8 cellular contexts compared by ENCODE assay signal in the genomic region with DNA sequence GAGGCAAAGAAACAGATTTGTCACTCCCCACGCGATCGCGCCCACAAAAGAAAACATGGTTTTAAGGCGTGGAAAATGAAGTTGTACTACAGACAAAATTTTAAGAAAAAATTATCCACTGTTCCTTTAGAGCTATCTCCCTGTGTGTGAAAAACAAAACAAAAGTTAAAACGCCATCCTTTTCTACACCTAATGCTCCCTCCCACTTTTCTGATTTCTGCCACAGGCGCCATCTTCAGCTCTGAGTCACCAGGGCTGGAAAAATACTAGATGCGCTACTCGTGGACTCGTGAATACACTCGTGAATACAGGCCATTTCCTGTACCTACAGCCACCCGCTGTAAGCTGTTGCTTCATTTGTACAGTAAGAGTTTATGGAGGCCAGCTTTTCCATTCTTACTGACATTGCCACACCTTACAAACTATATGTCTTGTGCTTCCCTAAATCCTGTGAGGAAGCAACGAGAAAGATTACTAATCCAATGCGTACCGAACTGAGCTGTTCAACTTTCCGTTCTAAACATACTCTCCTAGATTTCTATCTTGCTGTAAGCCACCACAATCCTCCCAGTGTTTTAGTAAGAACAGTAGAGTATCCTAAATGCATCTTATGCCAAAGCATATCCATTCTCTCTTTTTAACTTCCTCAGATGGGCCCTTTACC. TPM values are rescaled to one million over a fixed set of nuclear protein-coding genes. Genes with fewer than 3 reads are reported as not detected.
DNase-seq lines count a peak whose midpoint lies in the region; ATAC-seq and TF ChIP-seq lines count a peak whose summit lies in the region.

No MANE protein-coding gene starts in this region.

- peak overlapping the region; percentile 99 for H3K27ac ChIP-seq in AG04450 (ENCODE audit: low read depth, low read length)
- peak overlapping the region; percentile 95 for H3K27ac ChIP-seq in muscle layer of colon (ENCODE audit: low read depth, low read length)

- peak; percentile 25 for TF ChIP-seq POLR2A in erythroblast (IDR thresholded peaks at IDR 0.05; ENCODE audit: low read length)

- peak; percentile 36 for ATAC-seq in GM18867 (IDR thresholded peaks at IDR 0.05; ENCODE audit: unreplicated experiment)
- ATAC-seq in HG03565 (IDR thresholded peaks at IDR 0.05; ENCODE audit: unreplicated experiment) = peak; percentile 30

- H3K9me3 ChIP-seq in AG04450 (ENCODE audit: control insufficient read depth, insufficient read depth, low read length) (no peaks in the 10 kb centered on the region), NT2/D1 (ENCODE audit: insufficient read depth, low read length) (no peaks in the 10 kb centered on the region), muscle layer of colon (ENCODE audit: low read length) (no peaks in the 10 kb centered on the region)

- DNase-seq in AG04450 (ENCODE audit: low read depth, low spot score) (peak; percentile 77), NT2/D1 (ENCODE audit: low read depth, low spot score) (no peak), erythroblast (lab: John Stamatoyannopoulos, UW) (peak; percentile 65 to 77)
- DNase-seq in activated CD8-positive, alpha-beta memory T cell treated with anti-CD3 and anti-CD28 coated beads, Interleukin-2, amount 50 U/mL, for 48 hours = peak; percentile 73
- peak; percentile 36 to 45 for DNase-seq in stimulated activated CD8-positive, alpha-beta memory T cell treated with anti-CD3 and anti-CD28 coated beads, Interleukin-4, amount 100 ng/mL, for 4 hours (ENCODE audit: low read depth in 2 of 2, low spot score in 1 of 2)

- H3K9ac ChIP-seq in NT2/D1 (ENCODE audit: insufficient read length, low read depth) (peak overlapping the region; percentile 89), muscle layer of colon (ENCODE audit: low read length) (peak overlapping the region; percentile 99)

- no peak for TF ChIP-seq CTCF in AG04450 (IDR thresholded peaks at IDR 0.05; ENCODE audit: low read depth, low read length)

- H3K27me3 ChIP-seq in AG04450 (ENCODE audit: control insufficient read depth, insufficient read depth, low read length) (no peaks in the 10 kb centered on the region), NT2/D1 (ENCODE audit: insufficient read depth, insufficient read length) (no peaks in the 10 kb centered on the region), muscle layer of colon (ENCODE audit: control insufficient read depth in 1 of 2, insufficient read depth in 2 of 2, low read length in 2 of 2) (no peaks in the 10 kb centered on the region)

- H3K4me3 ChIP-seq in AG04450 (ENCODE audit: low read depth, low read length) = peak overlapping the region; percentile 83
- peak overlapping the region; percentile 90 for H3K4me3 ChIP-seq in NT2/D1 (ENCODE audit: insufficient read length, low read depth)
- H3K4me3 ChIP-seq in muscle layer of colon (ENCODE audit: low read depth in 1 of 2, low read length in 2 of 2) = peak overlapping the region; percentile 86 to 87

- POLR2A ChIA-PET in AG04450 (lab: Yijun Ruan, JAX) = interaction anchor here (1.1 to 1.7 kb wide), 3 partner anchors 38 to 792 kb away, joined by 3 to 16 read pairs (median 4); partner anchors contain the start of gene BCLAF1

- H3K36me3 ChIP-seq in NT2/D1 (ENCODE audit: insufficient read depth, insufficient read length, low read length) (peaks cover 16% of the 10 kb centered on the region), muscle layer of colon (ENCODE audit: insufficient read depth, low read length) (no peaks in the 10 kb centered on the region)

- no peaks in the 10 kb centered on the region for H3K4me1 ChIP-seq in NT2/D1 (ENCODE audit: insufficient read depth, insufficient read length)
- peaks cover 13% of the 10 kb centered on the region for H3K4me1 ChIP-seq in muscle layer of colon (ENCODE audit: insufficient read depth, low read length)

- CTCF ChIA-PET in AG04450 (lab: Charles Lee) = interaction anchor here (1.2 to 2.6 kb wide), 2 partner anchors 353 to 728 kb away, joined by 4 to 14 read pairs; partner anchors contain the start of gene PDE7B

RNA-seq across cellular contexts. Expression of gene AHI1, which starts 0.8 kb away (rescaled TPM):
- polyA plus RNA-seq in AG04450 (2011; rRNA removed) = 18.5 and 29.0 TPM in 2 replicates
- polyA minus RNA-seq in AG04450 (2011; rRNA and poly(A)+ RNA removed) = 13.0 and 35.7 TPM in 2 replicates
